ENCODE assay signal across 8 cellular contexts in genomic region chr2:190648289-190649034, GRCh38. TPM values are rescaled to one million over a fixed set of nuclear protein-coding genes. Genes with fewer than 3 reads are reported as not detected.
DNase-seq lines count a peak whose midpoint lies in the region; ATAC-seq and TF ChIP-seq lines count a peak whose summit lies in the region.

No MANE protein-coding gene starts in this region.

- ATAC-seq in GM19351 (IDR thresholded peaks at IDR 0.05; ENCODE audit: unreplicated experiment) (peak; percentile 68), HG03520 (IDR thresholded peaks at IDR 0.05; ENCODE audit: unreplicated experiment) (peak; percentile 61)

- peaks cover 8% of the 10 kb centered on the region for H3K79me1 ChIP-seq in mesenchymal stem cell (replicated peaks; ENCODE audit: low read length, poor library complexity, severe bottlenecking)

- H3K36me3 Mint-ChIP-seq in CD14-positive monocyte = no peaks in the 10 kb centered on the region

- no peak overlapping the region for H2AK5ac ChIP-seq in mesenchymal stem cell (ENCODE audit: low read length, severe bottlenecking)

- H2BK15ac ChIP-seq in mesenchymal stem cell (ENCODE audit: low read depth, poor library complexity, severe bottlenecking) = peak overlapping the region; percentile 93

- under 1% methylated on average over 27 of the region's 78 CpGs for WGBS in mesenchymal stem cell

- H3K27me3 ChIP-seq in mesenchymal stem cell (ENCODE audit: control insufficient read depth in 1 of 2, insufficient read depth in 1 of 2, low read length in 2 of 2) = no peaks in the 10 kb centered on the region

- H2AFZ ChIP-seq in mesenchymal stem cell (ENCODE audit: low read depth, low read length) = peak overlapping the region; percentile 75

- no peaks in the 10 kb centered on the region for H3K36me3 ChIP-seq in mesenchymal stem cell (ENCODE audit: control insufficient read depth in 1 of 2, insufficient read depth in 2 of 2, low read depth in 1 of 2, low read length in 2 of 2)

- peaks cover 0 to 3% (median 0%) of the 10 kb centered on the region in 7 donors for H3K9me3 Mint-ChIP-seq in CD14-positive monocyte

- peak overlapping the region; percentile 28 to 95 (median 87) for H3K27ac Mint-ChIP-seq in CD14-positive monocyte

- H2BK5ac ChIP-seq in mesenchymal stem cell (ENCODE audit: low read depth, low read length, poor library complexity, severe bottlenecking) = peak overlapping the region; percentile 35

- peak overlapping the region; percentile 88 for H3K9ac ChIP-seq in mesenchymal stem cell (ENCODE audit: low read length)

- H3K4me3 Mint-ChIP-seq in CD14-positive monocyte = peak overlapping the region; percentile 84 to 88

- H3K27me3 Mint-ChIP-seq in CD14-positive monocyte (ENCODE audit: low read depth in 3 of 3) = peaks cover 0 to 3% (median 0%) of the 10 kb centered on the region in 3 donors

- peak overlapping the region; percentile 38 for H3K27ac ChIP-seq in mesenchymal stem cell (ENCODE audit: low read length, poor library complexity, severe bottlenecking)

- DNase-seq in CD14-positive monocyte (ENCODE audit: low spot score) = peak; percentile 94
- DNase-seq in NCI-H748 treated with DMSO at 0.1 percent for 48 hours (lab: John Stamatoyannopoulos, UW) = peak; percentile 87
- DNase-seq in activated CD8-positive, alpha-beta memory T cell treated with anti-CD3 and anti-CD28 coated beads for 1 hour (ENCODE audit: extremely low read depth in 1 of 2, low read depth in 1 of 2) = peak; percentile 91
- DNase-seq in effector CD8-positive, alpha-beta T cell (lab: John Stamatoyannopoulos, UW) = peak; percentile 88
- DNase-seq in mesenchymal stem cell = peak; percentile 87
- peak; percentile 88 for DNase-seq in stimulated activated CD8-positive, alpha-beta memory T cell treated with anti-CD3 and anti-CD28 coated beads, Interleukin-12 subunit alpha, Interleukin-12 subunit beta, amount 100 ng/mL, for 1 hour (ENCODE audit: low read depth)

- peak overlapping the region; percentile 84 to 95 for H3K4me3 ChIP-seq in mesenchymal stem cell (ENCODE audit: insufficient read depth in 1 of 2, low read depth in 1 of 2, low read length in 2 of 2)

- H2BK12ac ChIP-seq in mesenchymal stem cell (ENCODE audit: low read length in 2 of 2) = peak overlapping the region; percentile 41 to 59

- H4K8ac ChIP-seq in mesenchymal stem cell (ENCODE audit: low read length) = peak overlapping the region; percentile 77

- TF ChIP-seq CTCF in CD14-positive monocyte (IDR thresholded peaks at IDR 0.05) = no peak

- H4K91ac ChIP-seq in mesenchymal stem cell (ENCODE audit: low read length) = no peak overlapping the region

- peak overlapping the region in 1 of 2 experiments; percentile 35 for H3K14ac ChIP-seq in mesenchymal stem cell (ENCODE audit: low read length in 2 of 2)

- peak overlapping the region in 1 of 2 experiments; percentile 96 for H3K23ac ChIP-seq in mesenchymal stem cell (ENCODE audit: low read length in 2 of 2)

- intact Hi-C loops in CD14-positive monocyte (cut with micrococcal nuclease) = loop anchor here (5.0 to 10.0 kb wide), 2 partner anchors 114 to 116 kb away; partner anchors contain the start of gene NEMP2 (in 2 of the 2)

- H3K4me1 Mint-ChIP-seq in CD14-positive monocyte = peaks cover 24% of the 10 kb centered on the region

- H3K4me1 ChIP-seq in mesenchymal stem cell (ENCODE audit: control insufficient read depth, insufficient read depth, low read depth, low read length) = peaks cover 7% of the 10 kb centered on the region

- peak overlapping the region; percentile 66 to 67 for H3K18ac ChIP-seq in mesenchymal stem cell (ENCODE audit: low read depth in 1 of 2, low read length in 2 of 2)

- no peak overlapping the region for H3K4ac ChIP-seq in mesenchymal stem cell (ENCODE audit: low read depth in 1 of 2, low read length in 2 of 2)

- H3K9me3 ChIP-seq in mesenchymal stem cell (ENCODE audit: control insufficient read depth, low read length) = no peaks in the 10 kb centered on the region

- peak overlapping the region; percentile 95 for H2BK120ac ChIP-seq in mesenchymal stem cell (ENCODE audit: low read depth, low read length)

- H3K4me2 ChIP-seq in mesenchymal stem cell (ENCODE audit: low read length, poor library complexity, severe bottlenecking) = peak overlapping the region; percentile 98

RNA-seq across cellular contexts. Expression of gene NAB1, which starts 0.4 kb away (rescaled TPM):
- polyA plus RNA-seq in CD14-positive monocyte = 1 to 10 TPM; 2.9 to 3.1 TPM
- 13.4 TPM for polyA plus RNA-seq in mesenchymal stem cell (2013, experiment 1 of 2)
- 13.5 TPM for polyA plus RNA-seq in mesenchymal stem cell (2013, experiment 2 of 2)

Comparison
In these comparisons a context has a peak if more than half of its experiments do, and no peak if none do; other contexts are left out.
1. Peak in every context shown above with its lines: DNase-seq, ATAC-seq, H3K4me3 ChIP-seq and H3K27ac ChIP-seq.